8 cellular contexts compared by ENCODE assay signal in the genomic region with DNA sequence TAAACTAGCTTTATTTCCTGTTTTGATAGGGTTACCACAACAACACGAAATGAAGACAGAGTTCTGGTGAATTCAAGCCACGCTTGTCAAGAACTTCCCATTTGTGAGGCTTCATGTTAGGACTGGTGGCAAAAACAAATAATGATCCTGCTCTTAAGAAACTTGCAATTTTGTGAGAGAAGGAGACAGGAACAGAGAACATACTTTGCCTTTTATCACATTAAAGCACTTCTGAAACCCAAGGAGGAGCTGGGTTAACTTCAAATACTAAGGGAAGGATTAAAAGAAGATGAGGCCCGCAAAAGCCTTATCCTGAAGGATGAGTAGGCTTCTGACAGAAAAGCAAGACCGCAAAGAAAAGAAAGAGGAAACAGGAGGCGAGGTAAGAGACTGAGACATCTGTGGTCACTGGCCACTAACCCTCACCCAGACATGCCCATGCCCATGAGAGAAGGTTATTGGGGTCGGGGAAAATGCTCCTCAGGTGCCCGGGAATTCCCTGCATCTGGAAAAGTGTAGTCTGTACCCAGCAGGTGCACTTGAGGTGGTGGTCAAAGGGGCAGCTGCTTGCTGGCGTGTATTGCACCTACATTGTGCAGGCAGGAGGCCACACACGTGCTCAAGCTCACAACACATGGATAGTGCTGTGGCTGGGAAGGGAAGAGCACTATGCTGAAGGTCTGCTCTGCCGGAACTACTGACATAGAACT. TPM values are rescaled to one million over a fixed set of nuclear protein-coding genes. Genes with fewer than 3 reads are reported as not detected.
DNase-seq lines count a peak whose midpoint lies in the region; ATAC-seq and TF ChIP-seq lines count a peak whose summit lies in the region.

No MANE protein-coding gene starts in this region.

- in situ Hi-C loops in HAP-1 (cut with MboI; ENCODE audit: low sequenced_read_pairs), result no loop called here

- H3K36me3 Mint-ChIP-seq in HFFc6 (ENCODE audit: low read depth), result no peaks in the 10 kb centered on the region; the same call in 1 of the 2 replicates

- H3K4me3 ChIP-seq in coronary artery (peak overlapping the region; percentile 38), mesodermal cell (ENCODE audit: extremely low read depth, insufficient read depth, low read length, poor library complexity, severe bottlenecking) (no peak overlapping the region), aorta (ENCODE audit: low read length in 2 of 2) (no peak overlapping the region), HAP-1 (no peak overlapping the region)

- H3K27ac Mint-ChIP-seq in HFFc6, result peak overlapping the region; percentile 99

- intact Hi-C loops in aorta (cut with DNase I), result loop anchor here in 1 of 2 donors (5.0 kb wide), 1 partner anchor 35 kb away; no protein-coding TSS in a partner anchor

- H3K4me1 Mint-ChIP-seq in HFFc6 (ENCODE audit: low read depth), result peaks cover 48% of the 10 kb centered on the region

- WGBS in mesodermal cell (ENCODE audit: insufficient coverage in 2 of 2), 2 experiments, result 94 to 95% methylated on average over 5 to 8 of the region's 10 CpGs
- 61 to 62% methylated on average over 10 of the region's 10 CpGs for WGBS in aorta, 2 donors

- H3K9me3 Mint-ChIP-seq in HFFc6, result 0 out of 2 replicates have a peak, but pooled peaks cover under 1% of the 10 kb centered on the region

- H3K9me3 ChIP-seq in mesodermal cell (ENCODE audit: control insufficient read depth, low read length) (no peaks in the 10 kb centered on the region), aorta (ENCODE audit: control insufficient read depth, low read length) (no peaks in the 10 kb centered on the region), HAP-1 (no peaks in the 10 kb centered on the region; the same call in 1 of the 2 replicates)

- DNase-seq in COLO829 (ENCODE audit: low spot score), result peak; percentile 91
- DNase-seq in HFFc6, result peak; percentile 94
- DNase-seq in coronary artery (ENCODE audit: low spot score), result no peak
- no peak for DNase-seq in aorta
- no peak for DNase-seq in NCI-H526 (lab: John Stamatoyannopoulos, UW)
- no peak for DNase-seq in HAP-1 (ENCODE audit: low spot score in 2 of 2)

- H3K27me3 ChIP-seq in aorta (ENCODE audit: control insufficient read depth in 1 of 2, insufficient read depth in 2 of 2, low read length in 1 of 2) (no peaks in the 10 kb centered on the region), HAP-1 (ENCODE audit: low read depth) (no peaks in the 10 kb centered on the region)

- H3K36me3 ChIP-seq in mesodermal cell (ENCODE audit: control insufficient read depth, insufficient read depth, low read length) (peaks cover 3% of the 10 kb centered on the region), aorta (ENCODE audit: control insufficient read depth in 1 of 2, insufficient read depth in 2 of 2, low read length in 1 of 2) (no peaks in the 10 kb centered on the region), HAP-1 (replicated peaks) (no peaks in the 10 kb centered on the region; the same call in 1 of the 2 replicates)

- TF ChIP-seq CTCF in HFFc6 (IDR thresholded peaks at IDR 0.05) (no peak), coronary artery (IDR thresholded peaks at IDR 0.05) (no peak)

- peak overlapping the region; percentile 80 for H3K4me3 Mint-ChIP-seq in HFFc6

- H3K27ac ChIP-seq in coronary artery (peak overlapping the region; percentile 27 to 82), mesodermal cell (ENCODE audit: low read depth, low read length, severe bottlenecking) (peak overlapping the region; percentile 87), aorta (ENCODE audit: low read depth in 1 of 2, low read length in 2 of 2) (peak overlapping the region in 1 of 2 donors; percentile 47)

- peak; percentile 92 for ATAC-seq in SK-N-SH treated with all-trans-retinoic acid at 6 μM for 48 hours
- peak; percentile 88 for ATAC-seq in aorta (ENCODE audit: low FRiP score)

- H3K27me3 Mint-ChIP-seq in HFFc6 (ENCODE audit: insufficient read depth), result no peaks in the 10 kb centered on the region; the same call in 1 of the 2 replicates

- H3K4me1 ChIP-seq in mesodermal cell (ENCODE audit: control insufficient read depth, insufficient read depth, low read length, poor library complexity, severe bottlenecking) (peaks cover 31% of the 10 kb centered on the region), aorta (ENCODE audit: control insufficient read depth in 1 of 2, insufficient read depth in 2 of 2, low read length in 2 of 2) (peaks cover 0 to 15% of the 10 kb centered on the region in 2 donors), HAP-1 (no peaks in the 10 kb centered on the region)

TF ChIP-seq in SK-N-SH treated with all-trans-retinoic acid at 6 μM for 48 hours, 23 proteins besides CTCF, POLR2A, EP300 and RAD21 (continues in another document):
- TF ChIP-seq, protein P1, sequence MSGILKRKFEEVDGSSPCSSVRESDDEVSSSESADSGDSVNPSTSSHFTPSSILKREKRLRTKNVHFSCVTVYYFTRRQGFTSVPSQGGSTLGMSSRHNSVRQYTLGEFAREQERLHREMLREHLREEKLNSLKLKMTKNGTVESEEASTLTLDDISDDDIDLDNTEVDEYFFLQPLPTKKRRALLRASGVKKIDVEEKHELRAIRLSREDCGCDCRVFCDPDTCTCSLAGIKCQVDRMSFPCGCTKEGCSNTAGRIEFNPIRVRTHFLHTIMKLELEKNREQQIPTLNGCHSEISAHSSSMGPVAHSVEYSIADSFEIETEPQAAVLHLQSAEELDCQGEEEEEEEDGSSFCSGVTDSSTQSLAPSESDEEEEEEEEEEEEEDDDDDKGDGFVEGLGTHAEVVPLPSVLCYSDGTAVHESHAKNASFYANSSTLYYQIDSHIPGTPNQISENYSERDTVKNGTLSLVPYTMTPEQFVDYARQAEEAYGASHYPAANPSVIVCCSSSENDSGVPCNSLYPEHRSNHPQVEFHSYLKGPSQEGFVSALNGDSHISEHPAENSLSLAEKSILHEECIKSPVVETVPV (CRISPR knock-in tag; IDR thresholded peaks at IDR 0.05), result no peak
- TF ChIP-seq ESRRG (CRISPR knock-in tag; IDR thresholded peaks at IDR 0.05) (no peak), OSR1 (CRISPR knock-in tag; IDR thresholded peaks at IDR 0.05) (no peak), CSDC2 (CRISPR knock-in tag; IDR thresholded peaks at IDR 0.05) (no peak), ZC3H10 (CRISPR knock-in tag; IDR thresholded peaks at IDR 0.05) (no peak), ZNF70 (CRISPR knock-in tag; IDR thresholded peaks at IDR 0.05) (no peak), ZFP3 (CRISPR knock-in tag; IDR thresholded peaks at IDR 0.05) (no peak), CREB5 (CRISPR knock-in tag; IDR thresholded peaks at IDR 0.05; ENCODE audit: low read depth) (no peak), TOX (CRISPR knock-in tag; IDR thresholded peaks at IDR 0.05; ENCODE audit: borderline replicate concordance) (no peak), PPARA (CRISPR knock-in tag; IDR thresholded peaks at IDR 0.05; ENCODE audit: borderline replicate concordance) (no peak), ZNF8 (CRISPR knock-in tag; IDR thresholded peaks at IDR 0.05) (no peak), BACH2 (CRISPR knock-in tag; IDR thresholded peaks at IDR 0.05; ENCODE audit: borderline replicate concordance) (no peak), TCF4 (CRISPR knock-in tag; IDR thresholded peaks at IDR 0.05; ENCODE audit: borderline replicate concordance) (no peak), ZFP30 (CRISPR knock-in tag; IDR thresholded peaks at IDR 0.05) (no peak)
- TF ChIP-seq, protein P2, sequence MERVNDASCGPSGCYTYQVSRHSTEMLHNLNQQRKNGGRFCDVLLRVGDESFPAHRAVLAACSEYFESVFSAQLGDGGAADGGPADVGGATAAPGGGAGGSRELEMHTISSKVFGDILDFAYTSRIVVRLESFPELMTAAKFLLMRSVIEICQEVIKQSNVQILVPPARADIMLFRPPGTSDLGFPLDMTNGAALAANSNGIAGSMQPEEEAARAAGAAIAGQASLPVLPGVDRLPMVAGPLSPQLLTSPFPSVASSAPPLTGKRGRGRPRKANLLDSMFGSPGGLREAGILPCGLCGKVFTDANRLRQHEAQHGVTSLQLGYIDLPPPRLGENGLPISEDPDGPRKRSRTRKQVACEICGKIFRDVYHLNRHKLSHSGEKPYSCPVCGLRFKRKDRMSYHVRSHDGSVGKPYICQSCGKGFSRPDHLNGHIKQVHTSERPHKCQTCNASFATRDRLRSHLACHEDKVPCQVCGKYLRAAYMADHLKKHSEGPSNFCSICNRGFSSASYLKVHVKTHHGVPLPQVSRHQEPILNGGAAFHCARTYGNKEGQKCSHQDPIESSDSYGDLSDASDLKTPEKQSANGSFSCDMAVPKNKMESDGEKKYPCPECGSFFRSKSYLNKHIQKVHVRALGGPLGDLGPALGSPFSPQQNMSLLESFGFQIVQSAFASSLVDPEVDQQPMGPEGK (CRISPR knock-in tag; IDR thresholded peaks at IDR 0.05; ENCODE audit: borderline replicate concordance), result no peak
- TF ChIP-seq, protein P3, sequence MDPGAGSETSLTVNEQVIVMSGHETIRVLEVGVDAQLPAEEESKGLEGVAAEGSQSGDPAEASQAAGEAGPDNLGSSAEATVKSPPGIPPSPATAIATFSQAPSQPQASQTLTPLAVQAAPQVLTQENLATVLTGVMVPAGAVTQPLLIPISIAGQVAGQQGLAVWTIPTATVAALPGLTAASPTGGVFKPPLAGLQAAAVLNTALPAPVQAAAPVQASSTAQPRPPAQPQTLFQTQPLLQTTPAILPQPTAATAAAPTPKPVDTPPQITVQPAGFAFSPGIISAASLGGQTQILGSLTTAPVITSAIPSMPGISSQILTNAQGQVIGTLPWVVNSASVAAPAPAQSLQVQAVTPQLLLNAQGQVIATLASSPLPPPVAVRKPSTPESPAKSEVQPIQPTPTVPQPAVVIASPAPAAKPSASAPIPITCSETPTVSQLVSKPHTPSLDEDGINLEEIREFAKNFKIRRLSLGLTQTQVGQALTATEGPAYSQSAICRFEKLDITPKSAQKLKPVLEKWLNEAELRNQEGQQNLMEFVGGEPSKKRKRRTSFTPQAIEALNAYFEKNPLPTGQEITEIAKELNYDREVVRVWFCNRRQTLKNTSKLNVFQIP (CRISPR knock-in tag; IDR thresholded peaks at IDR 0.05; ENCODE audit: borderline replicate concordance, low read depth), result no peak

RNA-seq across cellular contexts. Expression of gene MAPK1, which starts 50.5 kb away (rescaled TPM):
- 100 to 1,000 TPM; 140 to 178 (median 160) TPM for total RNA-seq in HFFc6 (2021; fragmentation: NEBNext Ultra II Directional; extraction: Animal tissue kit (Norgen Biotek cat#: 25700))
- polyA plus RNA-seq in mesodermal cell (2013, experiment 1 of 2), result 95.7 TPM
- 81.7 TPM for polyA plus RNA-seq in mesodermal cell (2013, experiment 2 of 2)
- total RNA-seq in aorta, result 100 to 1,000 TPM; 137 to 159 TPM
- polyA plus RNA-seq in aorta, result 10 to 100 TPM; 13.6 to 16.5 TPM

Comparison
In these comparisons a context has a peak if more than half of its experiments do, and no peak if none do; other contexts are left out.
1. DNase-seq: peak in COLO829 (single experiment) and HFFc6 (single experiment); none in coronary artery (single experiment), aorta (0 of 2), NCI-H526 (0 of 2) and HAP-1 (0 of 2).